In genomic region chr15:68252925-68253534, GRCh38 we compare ENCODE assay signal across 8 cellular contexts. TPM values are rescaled to one million over a fixed set of nuclear protein-coding genes. Genes with fewer than 3 reads are reported as not detected.
DNase-seq lines count a peak whose midpoint lies in the region; ATAC-seq and TF ChIP-seq lines count a peak whose summit lies in the region.

No MANE protein-coding gene starts in this region.

- no peaks in the 10 kb centered on the region for H3K9me3 ChIP-seq in AG04450 (ENCODE audit: control insufficient read depth, insufficient read depth, low read length)
- no peaks in the 10 kb centered on the region for H3K9me3 ChIP-seq in SU-DHL-6 (ENCODE audit: insufficient read depth, low read length)
- H3K9me3 ChIP-seq in mesenchymal stem cell (ENCODE audit: control insufficient read depth, low read length) = no peaks in the 10 kb centered on the region

- H4K20me1 ChIP-seq in SU-DHL-6 (ENCODE audit: low read depth, low read length) = no peaks in the 10 kb centered on the region

- H2AK5ac ChIP-seq in mesenchymal stem cell (ENCODE audit: low read length, severe bottlenecking) = no peak overlapping the region

- no peak overlapping the region for H3K18ac ChIP-seq in mesenchymal stem cell (ENCODE audit: low read depth in 1 of 2, low read length in 2 of 2)

- H3K27me3 Mint-ChIP-seq in effector memory CD8-positive, alpha-beta T cell = peaks cover 24 to 46% of the 10 kb centered on the region in 2 donors

- no peak overlapping the region for H2BK12ac ChIP-seq in mesenchymal stem cell (ENCODE audit: low read length in 2 of 2)

- H3K9me2 ChIP-seq in SU-DHL-6 (replicated peaks; ENCODE audit: insufficient read depth, low read length) = no peaks in the 10 kb centered on the region

- H3K36me3 ChIP-seq in SU-DHL-6 (ENCODE audit: low read length) = no peaks in the 10 kb centered on the region
- H3K36me3 ChIP-seq in mesenchymal stem cell (ENCODE audit: control insufficient read depth in 1 of 2, insufficient read depth in 2 of 2, low read depth in 1 of 2, low read length in 2 of 2) = no peaks in the 10 kb centered on the region

- no peaks in the 10 kb centered on the region for H3K79me2 ChIP-seq in SU-DHL-6 (ENCODE audit: insufficient read depth, low read length)

- H2BK5ac ChIP-seq in mesenchymal stem cell (ENCODE audit: low read depth, low read length, poor library complexity, severe bottlenecking) = no peak overlapping the region

- peaks cover 6% of the 10 kb centered on the region for H3K4me1 ChIP-seq in mesenchymal stem cell (ENCODE audit: control insufficient read depth, insufficient read depth, low read depth, low read length)

- H3K4me3 ChIP-seq in AG04450 (ENCODE audit: low read depth, low read length) (no peak overlapping the region), GM12865 (ENCODE audit: low read depth, low read length) (no peak overlapping the region), SU-DHL-6 (ENCODE audit: insufficient read depth, low read length, poor library complexity, severe bottlenecking) (no peak overlapping the region), mesenchymal stem cell (ENCODE audit: insufficient read depth in 1 of 2, low read depth in 1 of 2, low read length in 2 of 2) (peak overlapping the region in 1 of 2 experiments; percentile 48)

- no peak overlapping the region for H4K8ac ChIP-seq in mesenchymal stem cell (ENCODE audit: low read length)

- H3K4me2 ChIP-seq in SU-DHL-6 (ENCODE audit: low read depth, low read length, poor library complexity, severe bottlenecking) = no peak overlapping the region
- no peak overlapping the region for H3K4me2 ChIP-seq in mesenchymal stem cell (ENCODE audit: low read length, poor library complexity, severe bottlenecking)

- H3K4me1 Mint-ChIP-seq in effector memory CD8-positive, alpha-beta T cell (ENCODE audit: low read depth in 2 of 2) = no peaks in the 10 kb centered on the region

- H4K91ac ChIP-seq in mesenchymal stem cell (ENCODE audit: low read length) = no peak overlapping the region

- H2AFZ ChIP-seq in SU-DHL-6 (ENCODE audit: low read depth, low read length, severe bottlenecking) (no peak overlapping the region), mesenchymal stem cell (ENCODE audit: low read depth, low read length) (no peak overlapping the region)

- DNase-seq in AG04450 (ENCODE audit: low read depth, low spot score) (peak; percentile 66), GM12865 (ENCODE audit: low read depth) (peak; percentile 81), NCI-H1930 (lab: John Stamatoyannopoulos, UW) (peak; percentile 2 to 42), mesenchymal stem cell (peak; percentile 81), occipital lobe (lab: John Stamatoyannopoulos, UW) (no peak)
- peak; percentile 27 to 38 (median 35) for DNase-seq in effector memory CD8-positive, alpha-beta T cell

- H3K27me3 ChIP-seq in AG04450 (ENCODE audit: control insufficient read depth, insufficient read depth, low read length) (peaks cover 2% of the 10 kb centered on the region), SU-DHL-6 (ENCODE audit: low read length) (no peaks in the 10 kb centered on the region), mesenchymal stem cell (ENCODE audit: control insufficient read depth in 1 of 2, insufficient read depth in 1 of 2, low read length in 2 of 2) (no peaks in the 10 kb centered on the region)

- no peak overlapping the region for H2BK15ac ChIP-seq in mesenchymal stem cell (ENCODE audit: low read depth, poor library complexity, severe bottlenecking)

- H3K27ac ChIP-seq in AG04450 (ENCODE audit: low read depth, low read length) (no peak overlapping the region), SU-DHL-6 (ENCODE audit: low read depth, low read length) (no peak overlapping the region), mesenchymal stem cell (ENCODE audit: low read length, poor library complexity, severe bottlenecking) (no peak overlapping the region)

- H3K27ac Mint-ChIP-seq in effector memory CD8-positive, alpha-beta T cell = no peak overlapping the region

- 36% methylated on average over 4 of the region's 7 CpGs for WGBS in mesenchymal stem cell

- no peak overlapping the region for H3K23ac ChIP-seq in mesenchymal stem cell (ENCODE audit: low read length in 2 of 2)

- no peaks in the 10 kb centered on the region for H3F3A ChIP-seq in SU-DHL-6 (ENCODE audit: insufficient read depth)

- no peak overlapping the region for H3K14ac ChIP-seq in mesenchymal stem cell (ENCODE audit: low read length in 2 of 2)

- peak; percentile 73 for ATAC-seq in effector memory CD8-positive, alpha-beta T cell (replicated peaks)
- no peak for ATAC-seq in HG03457 (IDR thresholded peaks at IDR 0.05; ENCODE audit: unreplicated experiment)

- H3K9ac ChIP-seq in SU-DHL-6 (ENCODE audit: low read length) (no peak overlapping the region), mesenchymal stem cell (ENCODE audit: low read length) (peak overlapping the region; percentile 48)

- no peaks in the 10 kb centered on the region for H3K79me1 ChIP-seq in mesenchymal stem cell (replicated peaks; ENCODE audit: low read length, poor library complexity, severe bottlenecking)

- TF ChIP-seq CTCF in AG04450 (IDR thresholded peaks at IDR 0.05; ENCODE audit: low read depth, low read length) (peak; percentile 89), GM12865 (IDR thresholded peaks at IDR 0.05; ENCODE audit: insufficient read depth, low read depth, low read length, missing control alignments) (peak; percentile 79), SU-DHL-6 (IDR thresholded peaks at IDR 0.05; ENCODE audit: insufficient read depth, low read length, poor library complexity, severe bottlenecking) (peak; percentile 54)

- H2BK120ac ChIP-seq in mesenchymal stem cell (ENCODE audit: low read depth, low read length) = no peak overlapping the region

- H3K36me3 Mint-ChIP-seq in effector memory CD8-positive, alpha-beta T cell (ENCODE audit: insufficient read depth) = peaks cover 3% of the 10 kb centered on the region

- CTCF ChIA-PET in AG04450 (lab: Charles Lee) = interaction anchor here (0.5 to 3.1 kb wide), 39 partner anchors 9 to 672 kb away, joined by 3 to 48 read pairs (median 4); partner anchors contain the start of gene FEM1B

- H3K4me3 Mint-ChIP-seq in effector memory CD8-positive, alpha-beta T cell = no peak overlapping the region

- H3K4ac ChIP-seq in mesenchymal stem cell (ENCODE audit: low read depth in 1 of 2, low read length in 2 of 2) = no peak overlapping the region

- POLR2A ChIA-PET in AG04450 (lab: Yijun Ruan, JAX) = interaction anchor here (1.5 to 1.6 kb wide), 2 partner anchors 25 to 54 kb away, joined by 5 to 11 read pairs; partner anchors contain the start of gene FEM1B

- H3K9me3 Mint-ChIP-seq in effector memory CD8-positive, alpha-beta T cell = no peaks in the 10 kb centered on the region

RNA-seq across cellular contexts. Expression of gene CLN6, which starts 23.5 kb away (rescaled TPM):
- 13.0 and 16.0 TPM in 2 replicates for polyA plus RNA-seq in AG04450 (2011; rRNA removed)
- polyA minus RNA-seq in AG04450 (2011; rRNA and poly(A)+ RNA removed) = 32.4 and 32.8 TPM in 2 replicates
- polyA plus RNA-seq in mesenchymal stem cell (2013, experiment 1 of 2) = 23.5 TPM
- 23.2 TPM for polyA plus RNA-seq in mesenchymal stem cell (2013, experiment 2 of 2)
- 7.6 TPM for total RNA-seq in occipital lobe

RNA-seq across cellular contexts. Expression of gene FEM1B, which starts 24.5 kb away (rescaled TPM):
- polyA plus RNA-seq in AG04450 (2011; rRNA removed) = 46.5 and 55.1 TPM in 2 replicates
- 167 and 205 TPM in 2 replicates for polyA minus RNA-seq in AG04450 (2011; rRNA and poly(A)+ RNA removed)
- polyA plus RNA-seq in mesenchymal stem cell (2013, experiment 1 of 2) = 28.3 TPM
- polyA plus RNA-seq in mesenchymal stem cell (2013, experiment 2 of 2) = 28.2 TPM
- total RNA-seq in occipital lobe = 188 TPM

RNA-seq across cellular contexts. Expression of gene CALML4, which starts 47.9 kb away (rescaled TPM):
- polyA plus RNA-seq in AG04450 (2011; rRNA removed) = 0.77 and 1.6 TPM in 2 replicates
- polyA minus RNA-seq in AG04450 (2011; rRNA and poly(A)+ RNA removed) = 0.51 and 0.74 TPM in 2 replicates
- 5.0 TPM for polyA plus RNA-seq in mesenchymal stem cell (2013, experiment 1 of 2)
- 3.7 TPM for polyA plus RNA-seq in mesenchymal stem cell (2013, experiment 2 of 2)
- total RNA-seq in occipital lobe = 2.2 TPM
